In genomic region chrX:118347131-118347530, GRCh38 we compare ENCODE assay signal across 8 cellular contexts. TPM values are rescaled to one million over a fixed set of nuclear protein-coding genes. Genes with fewer than 3 reads are reported as not detected.
DNase-seq lines count a peak whose midpoint lies in the region; ATAC-seq and FAIRE-seq lines count a peak whose summit lies in the region.

No MANE protein-coding gene starts in this region.

- POLR2A ChIA-PET in naive thymus-derived CD8-positive, alpha-beta T cell (lab: Charles Lee) = interaction anchor here (1.3 kb wide), 1 partner anchor 14 kb away, joined by 4 read pairs; no protein-coding TSS in a partner anchor

- H3K9me3 ChIP-seq in ectodermal cell (ENCODE audit: control insufficient read depth, low read length) = no peaks in the 10 kb centered on the region

- H3K4me3 ChIP-seq in ectodermal cell (ENCODE audit: insufficient read depth, low read depth, low read length) = peak overlapping the region; percentile 67

- intact Hi-C loops in activated CD4-positive, alpha-beta T cell treated with anti-CD3 and anti-CD28 coated beads, Interleukin-2, amount 10 ng/mL, durations not matched to agents 24 days and 14 days (cut with micrococcal nuclease) = loop anchor here (2.0 to 10.0 kb wide), 5 partner anchors 45 to 1908 kb away; partner anchors contain the start of genes PGRMC1, SOWAHD and ZBTB33

- H3K36me3 ChIP-seq in ectodermal cell (ENCODE audit: control insufficient read depth, insufficient read depth, low read length) = no peaks in the 10 kb centered on the region

- WGBS in ectodermal cell, 2 experiments = 1 to 2% methylated on average over 9 to 11 of the region's 11 CpGs

- H3K27me3 Mint-ChIP-seq in activated CD4-positive, alpha-beta T cell treated with anti-CD3 and anti-CD28 coated beads, Interleukin-2, amount 10 ng/mL, durations not matched to agents 24 days and 14 days = no peaks in the 10 kb centered on the region
- H3K27me3 Mint-ChIP-seq in naive thymus-derived CD8-positive, alpha-beta T cell = no peaks in the 10 kb centered on the region

- H3K36me3 Mint-ChIP-seq in activated CD4-positive, alpha-beta T cell treated with anti-CD3 and anti-CD28 coated beads, Interleukin-2, amount 10 ng/mL, durations not matched to agents 24 days and 14 days (ENCODE audit: low read depth) = peaks cover 2% of the 10 kb centered on the region
- no peaks in the 10 kb centered on the region for H3K36me3 Mint-ChIP-seq in naive thymus-derived CD8-positive, alpha-beta T cell

- peak overlapping the region; percentile 96 for H3K27ac Mint-ChIP-seq in activated CD4-positive, alpha-beta T cell treated with anti-CD3 and anti-CD28 coated beads, Interleukin-2, amount 10 ng/mL, durations not matched to agents 24 days and 14 days
- peak overlapping the region; percentile 94 to 99 (median 98) for H3K27ac Mint-ChIP-seq in naive thymus-derived CD8-positive, alpha-beta T cell

- ATAC-seq in naive thymus-derived CD8-positive, alpha-beta T cell = no peak
- no peak for ATAC-seq in GM21367 (IDR thresholded peaks at IDR 0.05; ENCODE audit: unreplicated experiment)

- H3K27ac ChIP-seq in ectodermal cell (ENCODE audit: insufficient read depth, low read depth, low read length, poor library complexity, severe bottlenecking) = no peak overlapping the region

- DNase-seq in activated CD4-positive, alpha-beta T cell treated with anti-CD3 and anti-CD28 coated beads, Interleukin-2, amount 10 ng/mL, durations not matched to agents 24 days and 14 days = no peak
- DNase-seq in activated CD4-positive, alpha-beta T cell treated with anti-CD3 and anti-CD28 coated beads for 48 hours = no peak
- DNase-seq in RCC 7860 (ENCODE audit: low spot score) = peak; percentile 41
- no peak for DNase-seq in naive thymus-derived CD8-positive, alpha-beta T cell
- no peak for DNase-seq in NCI-H146 (lab: John Stamatoyannopoulos, UW)
- no peak for DNase-seq in DMS153 (lab: John Stamatoyannopoulos, UW)

- no peaks in the 10 kb centered on the region for H3K9me3 Mint-ChIP-seq in activated CD4-positive, alpha-beta T cell treated with anti-CD3 and anti-CD28 coated beads, Interleukin-2, amount 10 ng/mL, durations not matched to agents 24 days and 14 days
- H3K9me3 Mint-ChIP-seq in naive thymus-derived CD8-positive, alpha-beta T cell = no peaks in the 10 kb centered on the region

- peak overlapping the region; percentile 99 for H3K4me3 Mint-ChIP-seq in activated CD4-positive, alpha-beta T cell treated with anti-CD3 and anti-CD28 coated beads, Interleukin-2, amount 10 ng/mL, durations not matched to agents 24 days and 14 days
- peak overlapping the region; percentile 97 to 100 (median 98) for H3K4me3 Mint-ChIP-seq in naive thymus-derived CD8-positive, alpha-beta T cell

- peaks cover 5% of the 10 kb centered on the region for H3K4me1 ChIP-seq in ectodermal cell (ENCODE audit: control insufficient read depth, insufficient read depth, low read length)

- peak; percentile 34 for FAIRE-seq in RCC 7860 (lab: Jason Lieb, UNC)

- peaks cover 34% of the 10 kb centered on the region for H3K4me1 Mint-ChIP-seq in activated CD4-positive, alpha-beta T cell treated with anti-CD3 and anti-CD28 coated beads, Interleukin-2, amount 10 ng/mL, durations not matched to agents 24 days and 14 days
- peaks cover 12 to 40% (median 34%) of the 10 kb centered on the region in 4 donors for H3K4me1 Mint-ChIP-seq in naive thymus-derived CD8-positive, alpha-beta T cell

- H3K27me3 ChIP-seq in ectodermal cell (ENCODE audit: control insufficient read depth, insufficient read depth, low read length, poor library complexity, severe bottlenecking) = no peaks in the 10 kb centered on the region

RNA-seq across cellular contexts. Expression of gene WDR44, which starts 1.2 kb away (rescaled TPM):
- total RNA-seq in activated CD4-positive, alpha-beta T cell treated with anti-CD3 and anti-CD28 coated beads, Interleukin-2, amount 10 ng/mL, durations not matched to agents 24 days and 14 days = 10.3 and 11.0 TPM in 2 replicates
- 12.2 TPM for polyA plus RNA-seq in ectodermal cell (2013, experiment 1 of 4)
- 10.7 TPM for polyA plus RNA-seq in ectodermal cell (2013, experiment 2 of 4)
- polyA plus RNA-seq in ectodermal cell (2013, experiment 3 of 4) = 8.8 TPM
- 9.7 TPM for polyA plus RNA-seq in ectodermal cell (2013, experiment 4 of 4)
- total RNA-seq in naive thymus-derived CD8-positive, alpha-beta T cell = 10 to 100 TPM; 17.9 to 20.8 TPM
- polyA plus RNA-seq in naive thymus-derived CD8-positive, alpha-beta T cell = 1 to 10 TPM; 7.2 to 8.6 (median 8.3) TPM
